ENCODE assay signal across 1 cellular context in genomic region chr10:63268798-63269503, GRCh38.
TF ChIP-seq lines count a peak whose summit lies in the region.

No MANE protein-coding gene starts in this region.

TF ChIP-seq in HepG2, 621 proteins besides CTCF, POLR2A, EP300 and RAD21 (continued from another document):
- TF ChIP-seq SP5 (CRISPR knock-in tag; IDR thresholded peaks at IDR 0.05; ENCODE audit: borderline replicate concordance, low read depth): peak; percentile 66; the same call in 1 of the 2 replicates
- TF ChIP-seq ZNF124 (CRISPR knock-in tag; IDR thresholded peaks at IDR 0.05): 0 out of 2 replicates have a peak, but pooled peaks have one; percentile 44
- no peak; the same call in 1 of the 2 replicates for TF ChIP-seq MEIS2 (CRISPR knock-in tag; IDR thresholded peaks at IDR 0.05)
- no peak for TF ChIP-seq FOXA1 (IDR thresholded peaks at IDR 0.05)
- peak; percentile 20; the same call in 1 of the 2 replicates for TF ChIP-seq FOXA1 (CRISPR knock-in tag; IDR thresholded peaks at IDR 0.05)
- TF ChIP-seq ZNF264 (CRISPR knock-in tag; IDR thresholded peaks at IDR 0.05): peak; percentile 61; the same call in 1 of the 2 replicates
- TF ChIP-seq ZNF670 (CRISPR knock-in tag; IDR thresholded peaks at IDR 0.05; ENCODE audit: borderline replicate concordance): 0 out of 2 replicates have a peak, but pooled peaks have one; percentile 44
- 0 out of 2 replicates have a peak, but pooled peaks have one; percentile 31 for TF ChIP-seq KMT2B (CRISPR knock-in tag; IDR thresholded peaks at IDR 0.05)
- TF ChIP-seq ZNF510 (CRISPR knock-in tag; IDR thresholded peaks at IDR 0.05; ENCODE audit: low read depth): no peak
- 0 out of 2 replicates have a peak, but pooled peaks have one; percentile 13 for TF ChIP-seq MIER2 (CRISPR knock-in tag; IDR thresholded peaks at IDR 0.05)
- no peak for TF ChIP-seq ZNF512 (CRISPR knock-in tag; IDR thresholded peaks at IDR 0.05)
- peak; percentile 71; the same call in 1 of the 2 replicates for TF ChIP-seq MYPOP (CRISPR knock-in tag; IDR thresholded peaks at IDR 0.05)
- no peak for TF ChIP-seq FOSL1 (CRISPR knock-in tag; IDR thresholded peaks at IDR 0.05; ENCODE audit: borderline replicate concordance)
- TF ChIP-seq PAX8 (CRISPR knock-in tag; IDR thresholded peaks at IDR 0.05; ENCODE audit: borderline replicate concordance): no peak
- no peak for TF ChIP-seq TFDP1 (CRISPR knock-in tag; IDR thresholded peaks at IDR 0.05; ENCODE audit: borderline replicate concordance)
- peak; percentile 74; the same call in 1 of the 2 replicates for TF ChIP-seq ARID4A (CRISPR knock-in tag; IDR thresholded peaks at IDR 0.05; ENCODE audit: borderline replicate concordance)
- no peak for TF ChIP-seq PCBP1 (IDR thresholded peaks at IDR 0.05; ENCODE audit: borderline replicate concordance, low read depth, low read length)
- peak; percentile 89 for TF ChIP-seq POLR2G (IDR thresholded peaks at IDR 0.05; ENCODE audit: low read depth, low read length)
- TF ChIP-seq ETS1 (CRISPR knock-in tag; IDR thresholded peaks at IDR 0.05): no peak
- TF ChIP-seq MEF2D (CRISPR knock-in tag; IDR thresholded peaks at IDR 0.05): peak; percentile 69; the same call in 1 of the 2 replicates
- TF ChIP-seq ZNF713 (CRISPR knock-in tag; IDR thresholded peaks at IDR 0.05): no peak
- peak; percentile 98 for TF ChIP-seq ZSCAN9 (CRISPR knock-in tag; IDR thresholded peaks at IDR 0.05; ENCODE audit: borderline replicate concordance)
- no peak for TF ChIP-seq ZNF782 (CRISPR knock-in tag; IDR thresholded peaks at IDR 0.05; ENCODE audit: borderline replicate concordance)
- TF ChIP-seq KAT8 (CRISPR knock-in tag; IDR thresholded peaks at IDR 0.05): peak; percentile 72
- no peak for TF ChIP-seq ZNF749 (CRISPR knock-in tag; IDR thresholded peaks at IDR 0.05; ENCODE audit: borderline replicate concordance)
- TF ChIP-seq ZBTB2 (CRISPR knock-in tag; IDR thresholded peaks at IDR 0.05; ENCODE audit: low read depth): no peak
- TF ChIP-seq ZNF558 (CRISPR knock-in tag; IDR thresholded peaks at IDR 0.05; ENCODE audit: borderline replicate concordance): no peak
- 0 out of 2 replicates have a peak, but pooled peaks have one; percentile 44 for TF ChIP-seq HOXA5 (CRISPR knock-in tag; IDR thresholded peaks at IDR 0.05)
- no peak for TF ChIP-seq ZNF430 (CRISPR knock-in tag; IDR thresholded peaks at IDR 0.05)
- no peak for TF ChIP-seq CEBPZ (IDR thresholded peaks at IDR 0.05; ENCODE audit: low read length)
- no peak for TF ChIP-seq MTF2 (CRISPR knock-in tag; IDR thresholded peaks at IDR 0.05; ENCODE audit: borderline replicate concordance)
- TF ChIP-seq ZNF710 (CRISPR knock-in tag; IDR thresholded peaks at IDR 0.05; ENCODE audit: borderline replicate concordance): peak; percentile 49; the same call in 1 of the 2 replicates
- 0 out of 2 replicates have a peak, but pooled peaks have one; percentile 57 for TF ChIP-seq ETV6 (CRISPR knock-in tag; conservative IDR thresholded peaks at IDR 0.05)
- no peak for TF ChIP-seq ZNF446 (CRISPR knock-in tag; IDR thresholded peaks at IDR 0.05)
- TF ChIP-seq RELA (CRISPR knock-in tag; IDR thresholded peaks at IDR 0.05): no peak
- 0 out of 2 replicates have a peak, but pooled peaks have one; percentile 58 for TF ChIP-seq ZNF224 (CRISPR knock-in tag; IDR thresholded peaks at IDR 0.05)
- 0 out of 2 replicates have a peak, but pooled peaks have one; percentile 34 for TF ChIP-seq CSRNP1 (CRISPR knock-in tag; IDR thresholded peaks at IDR 0.05)
- no peak for TF ChIP-seq CCAR2 (optimal IDR thresholded peaks at IDR 0.05; ENCODE audit: low read depth, low read length)
- no peak for TF ChIP-seq HNRNPUL1 (IDR thresholded peaks at IDR 0.05; ENCODE audit: low read depth, low read length)
